39 cellular contexts compared by ENCODE assay signal in the genomic region with DNA sequence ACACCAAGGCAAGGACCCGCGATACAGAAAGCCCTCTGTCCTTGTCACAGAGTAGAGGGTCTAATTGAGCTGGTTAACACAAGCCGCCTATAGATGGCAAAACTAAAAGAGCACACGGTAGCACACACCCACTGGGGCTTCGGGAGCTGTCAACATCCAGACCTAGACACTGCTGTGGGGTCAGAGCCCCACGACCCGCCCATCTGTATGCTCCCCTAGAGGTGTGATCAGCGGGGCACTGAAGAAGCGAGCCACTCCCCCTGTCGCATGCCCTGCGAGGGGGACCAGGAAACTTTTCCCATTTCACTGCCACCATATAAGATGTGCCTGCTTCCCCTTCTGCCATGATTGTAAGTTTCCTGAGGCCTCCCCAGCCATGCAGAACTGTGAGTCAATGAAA.
"Had no signal": no experiment of that assay in that cellular context is flagged by ENCODE, and none has a peak within 500 bp of the region (broad histone marks: within the 10 kb centered on the region; RNA-seq: fewer than 3 reads in every experiment).

No MANE protein-coding gene starts in this region.

- H3K27me3 ChIP-seq: adrenal gland, ascending aorta, body of pancreas, brain microvascular endothelial cell, breast epithelium, cardiac muscle cell had no signal

- H3K27ac Mint-ChIP-seq: activated naive CD4-positive, alpha-beta T cell treated with anti-CD3 and anti-CD28 coated beads for 36 hours; activated naive CD4-positive, alpha-beta T cell treated with anti-CD3 and anti-CD28 coated beads, Interleukin-2, amount 10 ng/mL, durations not matched to agents 7 days and 5 days; activated naive CD4-positive, alpha-beta T cell treated with anti-CD3 and anti-CD28 coated beads, Interleukin-2, amount 50 U/mL, for 24 hours; activated naive CD4-positive, alpha-beta T cell treated with anti-CD3 and anti-CD28 coated beads, Interleukin-2, amount 50 U/mL, for 72 hours; activated naive CD8-positive, alpha-beta T cell; activated naive CD8-positive, alpha-beta T cell treated with anti-CD3 and anti-CD28 coated beads for 36 hours; activated naive CD8-positive, alpha-beta T cell treated with anti-CD3 and anti-CD28 coated beads, Interleukin-2, amount 10 ng/mL, durations not matched to agents 7 days and 5 days; activated naive CD8-positive, alpha-beta T cell treated with anti-CD3 and anti-CD28 coated beads, Interleukin-2, amount 50 U/mL, for 24 hours; activated T-cell treated with anti-CD3 and anti-CD28 coated beads, Interleukin-2, amount 50 U/mL, for 24 hours; activated T-cell treated with anti-CD3 and anti-CD28 coated beads, Interleukin-2, amount 50 U/mL, for 72 hours; activated T-helper 1 cell treated with anti-CD3 and anti-CD28 coated beads, Interleukin-12 subunit alpha, Interleukin-12 subunit beta, Interleukin-2, Interleukin-4 antibody, amounts not matched to agents 30 ng/mL and 10 ng/mL and 1 ng/mL, durations not matched to agents 14 hours and 24 hours and 36 hours; activated T-helper 17 cell treated with anti-CD3 and anti-CD28 coated beads, Interleukin-2, amount 50 U/mL, for 72 hours; activated T-helper 2 cell treated with anti-CD3 and anti-CD28 coated beads, Interferon-gamma antibody, Interleukin-2, Interleukin-4, amounts not matched to agents 10 μg/mL and 5 μg/mL and 100 μg/mL, durations not matched to agents 14 hours and 24 hours and 36 hours; brain had no signal

- H3K4me3 ChIP-seq: adrenal gland, ascending aorta, body of pancreas, breast epithelium, cardiac muscle cell had no signal

- H3K4me1 ChIP-seq: adrenal gland, ascending aorta, body of pancreas, breast epithelium had no signal

- ATAC-seq: activated naive CD4-positive, alpha-beta T cell treated with anti-CD3 and anti-CD28 coated beads, Interleukin-2, amount 50 U/mL, for 72 hours; activated naive CD8-positive, alpha-beta T cell treated with anti-CD3 and anti-CD28 coated beads, Interleukin-2, amount 50 U/mL, for 24 hours; activated T-cell treated with anti-CD3 and anti-CD28 coated beads, Interleukin-2, amount 50 U/mL, for 4 hours; activated T-cell treated with anti-CD3 and anti-CD28 coated beads, Interleukin-2, amount 50 U/mL, for 72 hours; activated T-helper 17 cell treated with anti-CD3 and anti-CD28 coated beads, Interleukin-2, amount 50 U/mL, for 72 hours; body of pancreas had no signal

- DNase-seq: activated effector memory CD4-positive, alpha-beta T cell treated with anti-CD3 and anti-CD28 coated beads, Interleukin-2, amount 50 U/mL, for 16 hours; activated effector memory CD4-positive, alpha-beta T cell treated with Interleukin-2 at 50 U/mL for 16 hours; activated gamma-delta T cell; activated gamma-delta T cell treated with Interleukin-2 at 50 U/mL for 16 hours; activated naive CD4-positive, alpha-beta T cell; activated naive CD4-positive, alpha-beta T cell treated with anti-CD3 and anti-CD28 coated beads for 36 hours; activated naive CD4-positive, alpha-beta T cell treated with anti-CD3 and anti-CD28 coated beads, Interleukin-2, amount 10 ng/mL, durations not matched to agents 7 days and 5 days; activated naive CD4-positive, alpha-beta T cell treated with anti-CD3 and anti-CD28 coated beads, Interleukin-2, amount 50 U/mL, for 16 hours; activated naive CD4-positive, alpha-beta T cell treated with Interleukin-2 at 50 U/mL for 16 hours; activated naive CD8-positive, alpha-beta T cell treated with anti-CD3 and anti-CD28 coated beads for 36 hours; activated naive CD8-positive, alpha-beta T cell treated with anti-CD3 and anti-CD28 coated beads, Interleukin-2, amount 10 ng/mL, durations not matched to agents 7 days and 5 days; activated naive CD8-positive, alpha-beta T cell treated with anti-CD3 and anti-CD28 coated beads, Interleukin-2, amount 50 U/mL, for 24 hours; activated T-cell treated with anti-CD3 and anti-CD28 coated beads for 4 hours; activated T-cell treated with anti-CD3 and anti-CD28 coated beads, Interleukin-2, amount 50 U/mL, for 1 hour; activated T-cell treated with anti-CD3 and anti-CD28 coated beads, Interleukin-2, amount 50 U/mL, for 24 hours; activated T-cell treated with anti-CD3 and anti-CD28 coated beads, Interleukin-2, amount 50 U/mL, for 4 hours; activated T-cell treated with anti-CD3 and anti-CD28 coated beads, Interleukin-2, amount 50 U/mL, for 48 hours; activated T-cell treated with anti-CD3 and anti-CD28 coated beads, Interleukin-2, amount 50 U/mL, for 72 hours; adrenal gland; amniotic stem cell; amygdala; anterior cingulate cortex; aorta; body of pancreas; brain microvascular endothelial cell; caudate nucleus; central memory CD4-positive, alpha-beta T cell; cerebellar nuclear complex had no signal

- H3K27ac ChIP-seq: adrenal gland, ascending aorta, body of pancreas, brain microvascular endothelial cell, breast epithelium, cardiac muscle cell had no signal

- H3K9me3 ChIP-seq: adrenal gland, ascending aorta, body of pancreas, breast epithelium had no signal

- H3K36me3 ChIP-seq: adrenal gland, ascending aorta, brain microvascular endothelial cell, cardiac muscle cell had no signal

- H3K27me3 Mint-ChIP-seq: activated naive CD4-positive, alpha-beta T cell treated with anti-CD3 and anti-CD28 coated beads, Interleukin-2, amount 10 ng/mL, durations not matched to agents 7 days and 5 days; activated naive CD4-positive, alpha-beta T cell treated with anti-CD3 and anti-CD28 coated beads, Interleukin-2, amount 50 U/mL, for 24 hours; activated naive CD8-positive, alpha-beta T cell; activated naive CD8-positive, alpha-beta T cell treated with anti-CD3 and anti-CD28 coated beads for 36 hours; activated naive CD8-positive, alpha-beta T cell treated with anti-CD3 and anti-CD28 coated beads, Interleukin-2, amount 10 ng/mL, durations not matched to agents 7 days and 5 days; activated naive CD8-positive, alpha-beta T cell treated with anti-CD3 and anti-CD28 coated beads, Interleukin-2, amount 50 U/mL, for 24 hours; activated T-cell treated with anti-CD3 and anti-CD28 coated beads, Interleukin-2, amount 50 U/mL, for 24 hours; activated T-helper 17 cell treated with anti-CD3 and anti-CD28 coated beads, Interleukin-2, amount 50 U/mL, for 72 hours; central memory CD8-positive, alpha-beta T cell had no signal

- H3K4me3 Mint-ChIP-seq: activated naive CD4-positive, alpha-beta T cell treated with anti-CD3 and anti-CD28 coated beads for 36 hours; activated naive CD4-positive, alpha-beta T cell treated with anti-CD3 and anti-CD28 coated beads, Interleukin-2, amount 10 ng/mL, durations not matched to agents 7 days and 5 days; activated naive CD4-positive, alpha-beta T cell treated with anti-CD3 and anti-CD28 coated beads, Interleukin-2, amount 50 U/mL, for 24 hours; activated naive CD8-positive, alpha-beta T cell; activated naive CD8-positive, alpha-beta T cell treated with anti-CD3 and anti-CD28 coated beads for 36 hours; activated naive CD8-positive, alpha-beta T cell treated with anti-CD3 and anti-CD28 coated beads, Interleukin-2, amount 10 ng/mL, durations not matched to agents 7 days and 5 days; activated naive CD8-positive, alpha-beta T cell treated with anti-CD3 and anti-CD28 coated beads, Interleukin-2, amount 50 U/mL, for 24 hours; activated T-cell treated with anti-CD3 and anti-CD28 coated beads, Interleukin-2, amount 50 U/mL, for 24 hours; activated T-cell treated with anti-CD3 and anti-CD28 coated beads, Interleukin-2, amount 50 U/mL, for 4 hours; activated T-cell treated with anti-CD3 and anti-CD28 coated beads, Interleukin-2, amount 50 U/mL, for 72 hours; activated T-helper 1 cell treated with anti-CD3 and anti-CD28 coated beads, Interleukin-12 subunit alpha, Interleukin-12 subunit beta, Interleukin-2, Interleukin-4 antibody, amounts not matched to agents 30 ng/mL and 10 ng/mL and 1 ng/mL, durations not matched to agents 14 hours and 24 hours and 36 hours; activated T-helper 17 cell treated with anti-CD3 and anti-CD28 coated beads, Interleukin-2, amount 50 U/mL, for 72 hours; brain; central memory CD8-positive, alpha-beta T cell had no signal

- H3K9me3 Mint-ChIP-seq: brain had no signal

- H3K36me3 Mint-ChIP-seq: activated naive CD4-positive, alpha-beta T cell treated with anti-CD3 and anti-CD28 coated beads, Interleukin-2, amount 10 ng/mL, durations not matched to agents 7 days and 5 days; activated naive CD4-positive, alpha-beta T cell treated with anti-CD3 and anti-CD28 coated beads, Interleukin-2, amount 50 U/mL, for 24 hours; activated naive CD8-positive, alpha-beta T cell; activated naive CD8-positive, alpha-beta T cell treated with anti-CD3 and anti-CD28 coated beads for 36 hours; activated naive CD8-positive, alpha-beta T cell treated with anti-CD3 and anti-CD28 coated beads, Interleukin-2, amount 10 ng/mL, durations not matched to agents 7 days and 5 days; brain had no signal

- H3K4me1 Mint-ChIP-seq: activated naive CD4-positive, alpha-beta T cell treated with anti-CD3 and anti-CD28 coated beads, Interleukin-2, amount 10 ng/mL, durations not matched to agents 7 days and 5 days; activated naive CD4-positive, alpha-beta T cell treated with anti-CD3 and anti-CD28 coated beads, Interleukin-2, amount 50 U/mL, for 24 hours; activated naive CD8-positive, alpha-beta T cell treated with anti-CD3 and anti-CD28 coated beads for 36 hours; activated naive CD8-positive, alpha-beta T cell treated with anti-CD3 and anti-CD28 coated beads, Interleukin-2, amount 10 ng/mL, durations not matched to agents 7 days and 5 days; activated naive CD8-positive, alpha-beta T cell treated with anti-CD3 and anti-CD28 coated beads, Interleukin-2, amount 50 U/mL, for 24 hours; activated T-helper 17 cell treated with anti-CD3 and anti-CD28 coated beads, Interleukin-2, amount 50 U/mL, for 72 hours; central memory CD8-positive, alpha-beta T cell had no signal
